ENCODE assay signal across 8 cellular contexts in the genomic region with DNA sequence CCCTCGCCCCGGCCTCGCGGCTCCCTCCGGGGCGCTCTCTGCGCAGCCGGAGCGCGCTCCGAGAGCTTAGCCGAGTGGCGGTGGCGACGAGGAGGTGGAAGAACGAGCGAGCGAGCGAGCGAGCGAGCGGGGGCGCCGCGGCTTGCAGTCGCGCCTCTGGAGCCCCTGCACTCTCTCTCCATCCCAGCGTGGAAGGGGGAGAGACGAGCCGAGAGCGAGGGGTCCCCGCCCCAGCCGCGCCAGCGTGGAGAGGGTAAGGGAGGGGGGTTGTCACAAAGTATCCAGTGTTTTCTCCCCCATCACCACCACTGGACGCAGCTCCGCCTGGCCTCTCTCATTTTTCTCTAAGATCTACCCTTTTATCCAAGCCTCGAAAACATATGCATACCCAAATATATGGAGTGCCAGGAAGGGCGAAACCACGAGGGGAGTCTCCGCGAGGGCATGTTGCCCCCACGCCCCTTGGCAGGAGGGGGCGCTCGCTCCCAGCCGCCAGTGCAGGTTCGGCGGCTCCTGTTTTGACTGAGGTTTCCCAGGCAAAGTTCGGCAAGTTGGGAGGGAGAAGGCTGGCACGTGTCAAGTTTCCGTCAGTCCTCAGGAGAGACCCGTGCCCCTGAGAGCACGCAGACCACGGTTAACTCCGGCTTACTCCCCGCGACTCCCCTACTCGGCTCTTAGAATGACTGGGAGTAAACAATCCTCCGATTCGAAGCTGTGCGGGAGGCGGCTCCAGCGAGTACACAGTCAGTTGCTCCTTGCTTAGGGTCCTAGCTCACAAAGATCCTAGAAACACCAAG. TPM values are rescaled to one million over a fixed set of nuclear protein-coding genes. Genes with fewer than 3 reads are reported as not detected.
DNase-seq lines count a peak whose midpoint lies in the region; ATAC-seq, FAIRE-seq and TF ChIP-seq lines count a peak whose summit lies in the region.

No MANE protein-coding gene starts in this region.

- intact Hi-C loops in kidney (cut with DNase I): no loop called here

- H3K9me3 ChIP-seq in kidney (ENCODE audit: control insufficient read depth in 1 of 2, low read length in 2 of 2): no peaks in the 10 kb centered on the region
- no peaks in the 10 kb centered on the region for H3K9me3 ChIP-seq in suprapubic skin

- no peaks in the 10 kb centered on the region for H3K36me3 ChIP-seq in brain microvascular endothelial cell (replicated peaks)
- no peaks in the 10 kb centered on the region for H3K36me3 ChIP-seq in kidney (ENCODE audit: control insufficient read depth in 1 of 2, insufficient read depth in 2 of 2, low read length in 2 of 2)
- no peaks in the 10 kb centered on the region for H3K36me3 ChIP-seq in suprapubic skin

- TF ChIP-seq EP300 in suprapubic skin (IDR thresholded peaks at IDR 0.05): no peak

- H3K9ac ChIP-seq in kidney (ENCODE audit: low read length in 2 of 2): no peak overlapping the region

- TF ChIP-seq CTCF in brain microvascular endothelial cell (IDR thresholded peaks at IDR 0.05; ENCODE audit: low read depth, low read length, missing control alignments) (peak; percentile 79), kidney (IDR thresholded peaks at IDR 0.05; ENCODE audit: borderline replicate concordance, extremely low read depth, insufficient read depth) (no peak), suprapubic skin (IDR thresholded peaks at IDR 0.05) (peak in 1 of 2 donors; percentile 42)

- peak; percentile 74 for DNase-seq in COLO668 (lab: John Stamatoyannopoulos, UW; ENCODE audit: unreplicated experiment)
- DNase-seq in NCI-H1092 (lab: John Stamatoyannopoulos, UW): peak; percentile 7
- peak; percentile 15 for DNase-seq in brain microvascular endothelial cell
- no peak for DNase-seq in kidney
- DNase-seq in suprapubic skin (ENCODE audit: low spot score in 2 of 2): no peak
- no peak for DNase-seq in glomerular visceral epithelial cell (ENCODE audit: extremely low spot score)

- ATAC-seq in GM18868 (IDR thresholded peaks at IDR 0.05; ENCODE audit: unreplicated experiment) (no peak), GM21619 (IDR thresholded peaks at IDR 0.05; ENCODE audit: unreplicated experiment) (no peak)

- WGBS in suprapubic skin: 2% methylated on average over 24 of the region's 63 CpGs

- no peak for FAIRE-seq in kidney (lab: Jason Lieb, UNC)

- no peak for TF ChIP-seq POLR2A in suprapubic skin (IDR thresholded peaks at IDR 0.05)

- H3K27me3 ChIP-seq in brain microvascular endothelial cell (replicated peaks): peaks cover 48% of the 10 kb centered on the region
- peaks cover 75% of the 10 kb centered on the region for H3K27me3 ChIP-seq in suprapubic skin

- peak overlapping the region; percentile 44 for H3K4me3 ChIP-seq in brain microvascular endothelial cell (ENCODE audit: low read depth, low read length)
- peak overlapping the region; percentile 35 to 52 for H3K4me3 ChIP-seq in kidney (ENCODE audit: low read length in 2 of 2)
- peak overlapping the region; percentile 46 for H3K4me3 ChIP-seq in suprapubic skin

- H3K4me1 ChIP-seq in kidney (ENCODE audit: control insufficient read depth in 1 of 2, insufficient read depth in 1 of 2, low read depth in 1 of 2, low read length in 2 of 2) (peaks cover 0 to 5% of the 10 kb centered on the region in 2 donors), suprapubic skin (peaks cover 28% of the 10 kb centered on the region)

- in situ Hi-C loops in brain microvascular endothelial cell (cut with HindIII; ENCODE audit: low pct_ligation_motif_present, low sequenced_read_pairs): no loop called here

- H3K27ac ChIP-seq in brain microvascular endothelial cell (no peak overlapping the region), kidney (ENCODE audit: low read depth in 2 of 2, low read length in 2 of 2) (no peak overlapping the region), suprapubic skin (no peak overlapping the region)

RNA-seq across cellular contexts. Expression of a gene that starts 0.6 kb away (rescaled TPM):
- total RNA-seq in kidney (2.3 TPM), suprapubic skin (1 to 10 TPM in 1 of 4 donors, under 1 TPM in 3; 0.17 to 1.0 (median 0.30) TPM)
- polyA plus RNA-seq in kidney (ENCODE audit: insufficient read depth, low read depth, low replicate concordance): not detected

Comparison
In these comparisons a context has a peak if more than half of its experiments do, and no peak if none do; other contexts are left out.
1. DNase-seq: peak in COLO668 (single experiment), NCI-H1092 (single experiment) and brain microvascular endothelial cell (single experiment); none in kidney (single experiment), suprapubic skin (0 of 2) and glomerular visceral epithelial cell (single experiment).
2. Peak in every context shown above with its lines, with median percentiles within 50 percentile points of each other: H3K4me3 ChIP-seq.